20 cellular contexts compared by ENCODE assay signal in the genomic region with DNA sequence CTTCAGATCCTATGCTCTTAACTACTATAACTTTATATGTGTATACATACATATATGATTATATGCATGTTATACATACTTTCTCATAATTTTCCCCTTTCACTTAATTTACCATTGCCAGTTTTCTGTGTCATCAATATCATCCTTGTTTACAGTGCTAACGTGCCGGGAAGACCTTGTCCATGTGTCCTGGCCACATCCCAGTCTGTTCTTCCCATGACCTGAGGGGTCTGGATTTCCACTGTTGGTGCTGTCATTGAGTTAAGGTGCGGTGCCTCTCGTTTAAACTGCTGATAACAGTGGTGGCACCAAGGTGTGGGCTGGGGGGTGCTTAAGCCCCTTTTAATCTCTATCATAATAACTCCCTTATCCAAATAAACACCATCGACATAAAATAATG. TPM values are rescaled to one million over a fixed set of nuclear protein-coding genes. Genes with fewer than 3 reads are reported as not detected.
DNase-seq lines count a peak whose midpoint lies in the region; ATAC-seq, FAIRE-seq and TF ChIP-seq lines count a peak whose summit lies in the region.
"Had no signal": no experiment of that assay in that cellular context is flagged by ENCODE, and none has a peak within 500 bp of the region (broad histone marks: within the 10 kb centered on the region; RNA-seq: fewer than 3 reads in every experiment).

No MANE protein-coding gene starts in this region.

- DNase-seq in HepG2 (ENCODE audit: low spot score) (no peak), right lobe of liver (no peak), epithelial cell of prostate (ENCODE audit: low read depth, low spot score) (no peak), psoas muscle (no peak), NCI-H1417 (lab: John Stamatoyannopoulos, UW) (no peak), DMS53 (lab: John Stamatoyannopoulos, UW) (no peak)
- DNase-seq in effector memory CD4-positive, alpha-beta T cell, result no peak
- DNase-seq: activated CD4-positive, CD25-positive, alpha-beta regulatory T cell treated with anti-CD3 and anti-CD28 coated beads, Interleukin-2, amount 50 U/mL, for 72 hours; Caco-2; central memory CD4-positive, alpha-beta T cell; EL; immature natural killer cell; mesenchymal stem cell; NCI-H1694; NCI-H82; PC-3; stimulated activated CD4-positive, alpha-beta T cell treated with anti-CD3 and anti-CD28 coated beads, Interleukin-12 subunit alpha, Interleukin-12 subunit beta, amount 100 ng/mL, for 4 hours; T1000 had no signal

- intact Hi-C loops in HepG2 (cut with micrococcal nuclease; ENCODE audit: unreplicated experiment), result no loop called here
- intact Hi-C loops in right lobe of liver (cut with DNase I), result no loop called here
- intact Hi-C loops in psoas muscle (cut with DNase I), result loop anchor here (5.0 kb wide), 1 partner anchor 35 kb away; no protein-coding TSS in a partner anchor

- no peak for TF ChIP-seq RAD21 in HepG2 (CRISPR knock-in tag; IDR thresholded peaks at IDR 0.05)

- CTCF ChIA-PET in HepG2 (lab: Yijun Ruan, JAX; ENCODE audit: low intra/inter-chr PET ratio, low total read pairs), result no interaction called here

- no peak for TF ChIP-seq EP300 in HepG2 (IDR thresholded peaks at IDR 0.05; ENCODE audit: low read depth in 2 of 2, low read length in 2 of 2)
- TF ChIP-seq EP300 in HepG2 (CRISPR knock-in tag; IDR thresholded peaks at IDR 0.05; ENCODE audit: borderline replicate concordance), result no peak

- POLR2A ChIA-PET in HepG2 (lab: Yijun Ruan, JAX), result interaction anchor here (1.4 to 2.0 kb wide), 2 partner anchors 10 to 12 kb away, joined by 5 to 6 read pairs; no protein-coding TSS in a partner anchor

- H3K36me3 ChIP-seq in HepG2 (replicated peaks in 1 of 2; ENCODE audit: control insufficient read depth in 1 of 2, insufficient read depth in 2 of 2, low read length in 2 of 2) (peaks cover 5 to 10% of the 10 kb centered on the region in 2 experiments; a peak in 3 of 5 replicates), right lobe of liver (no peaks in the 10 kb centered on the region), psoas muscle (ENCODE audit: insufficient read depth in 1 of 2, low read depth in 1 of 2) (no peaks in the 10 kb centered on the region)
- H3K36me3 ChIP-seq in effector memory CD4-positive, alpha-beta T cell (ENCODE audit: control insufficient read depth, insufficient read depth, low read length), result peaks cover 7% of the 10 kb centered on the region
- H3K36me3 ChIP-seq: thoracic aorta had no signal

- H3K4me2 ChIP-seq in HepG2 (ENCODE audit: low read depth, low read length), result no peak overlapping the region

- no peaks in the 10 kb centered on the region for H3K27me3 ChIP-seq in HepG2 (ENCODE audit: control insufficient read depth in 1 of 2, insufficient read depth in 2 of 2, low read length in 2 of 2)
- no peaks in the 10 kb centered on the region for H3K27me3 ChIP-seq in right lobe of liver
- H3K27me3 ChIP-seq in psoas muscle (ENCODE audit: insufficient read depth in 3 of 3, low read length in 2 of 3), result no peaks in the 10 kb centered on the region
- H3K27me3 ChIP-seq in effector memory CD4-positive, alpha-beta T cell (replicated peaks; ENCODE audit: control insufficient read depth, insufficient read depth, low read length, poor library complexity, severe bottlenecking), result no peaks in the 10 kb centered on the region

- H3K79me2 ChIP-seq in HepG2 (ENCODE audit: insufficient read depth, low read length), result no peaks in the 10 kb centered on the region

- in situ Hi-C loops in HepG2 (cut with HindIII; ENCODE audit: extremely low pct_ligation_motif_present, low pct_unique_long_range_greater_than_20kb), result no loop called here

- H3K4me1 ChIP-seq in HepG2 (ENCODE audit: insufficient read depth, low read length), result peaks cover 17% of the 10 kb centered on the region
- peaks cover 0 to 15% (median 5%) of the 10 kb centered on the region in 4 donors for H3K4me1 ChIP-seq in right lobe of liver
- peaks cover 23% of the 10 kb centered on the region for H3K4me1 ChIP-seq in psoas muscle
- H3K4me1 ChIP-seq in effector memory CD4-positive, alpha-beta T cell (ENCODE audit: control insufficient read depth, insufficient read depth, low read length, poor library complexity, severe bottlenecking), result no peaks in the 10 kb centered on the region

- no peak for ATAC-seq in HepG2
- ATAC-seq in right lobe of liver, result no peak
- no peak for ATAC-seq in psoas muscle
- ATAC-seq: activated T-helper 17 cell treated with anti-CD3 and anti-CD28 coated beads, Interleukin-2, amount 50 U/mL, for 72 hours had no signal

- H3K4me3 ChIP-seq in HepG2 (replicated peaks in 1 of 3; ENCODE audit: insufficient read depth in 1 of 3, low read depth in 2 of 3, low read length in 3 of 3) (no peak overlapping the region), right lobe of liver (no peak overlapping the region), psoas muscle (peak overlapping the region; percentile 23)
- H3K4me3 ChIP-seq in effector memory CD4-positive, alpha-beta T cell (ENCODE audit: insufficient read depth, low read depth, low read length, poor library complexity, severe bottlenecking), result no peak overlapping the region

- FAIRE-seq in HepG2 (lab: Jason Lieb, UNC), result no peak

- H3K27ac ChIP-seq in HepG2 (ENCODE audit: extremely low read length, insufficient read depth, low read length) (no peak overlapping the region), right lobe of liver (peak overlapping the region in 1 of 3 donors; percentile 22), epithelial cell of prostate (peak overlapping the region; percentile 35), psoas muscle (peak overlapping the region; percentile 5)
- H3K27ac ChIP-seq in effector memory CD4-positive, alpha-beta T cell (ENCODE audit: insufficient read depth, low read length, poor library complexity, severe bottlenecking), result no peak overlapping the region

- 92% methylated on average over 5 of the region's 5 CpGs for WGBS in HepG2 (ENCODE audit: low lambda C conversion rate)
- WGBS in right lobe of liver (ENCODE audit: insufficient coverage, low coverage, low lambda C conversion rate, missing lambda C conversion rate), result 47% methylated on average over 5 of the region's 5 CpGs
- 47 to 68% (median 54%) methylated on average over 5 of the region's 5 CpGs for WGBS in psoas muscle, 3 donors

- no peak for TF ChIP-seq CTCF in HepG2 (CRISPR knock-in tag; IDR thresholded peaks at IDR 0.05)
- TF ChIP-seq CTCF in right lobe of liver (IDR thresholded peaks at IDR 0.05), result no peak
- no peak for TF ChIP-seq CTCF in psoas muscle (IDR thresholded peaks at IDR 0.05)

- no peaks in the 10 kb centered on the region for H3K9me3 ChIP-seq in HepG2 (ENCODE audit: low read length)
- no peaks in the 10 kb centered on the region for H3K9me3 ChIP-seq in right lobe of liver
- H3K9me3 ChIP-seq in psoas muscle, result no peaks in the 10 kb centered on the region
- no peaks in the 10 kb centered on the region for H3K9me3 ChIP-seq in effector memory CD4-positive, alpha-beta T cell (ENCODE audit: control insufficient read depth, low read length)
- H3K9me3 ChIP-seq: Caco-2, thoracic aorta had no signal

- no peak overlapping the region for H3K9ac ChIP-seq in HepG2 (ENCODE audit: insufficient read depth, low read depth, low read length)

- no peak overlapping the region for H2AFZ ChIP-seq in HepG2 (ENCODE audit: low read length)

- TF ChIP-seq POLR2A in HepG2 (IDR thresholded peaks at IDR 0.05; ENCODE audit: insufficient read depth in 1 of 2, low read depth in 2 of 2, low read length in 2 of 2) (no peak), right lobe of liver (IDR thresholded peaks at IDR 0.05) (no peak)

- BruUV-seq in HepG2 (replicated peaks; lab: Mats Ljungman, UMichigan), result no TSS peak

- no peaks in the 10 kb centered on the region; the same call in 1 of the 2 replicates for H4K20me1 ChIP-seq in HepG2 (ENCODE audit: insufficient read depth, low read length)

RNA-seq across cellular contexts. Expression of a gene that starts 8.5 kb away (rescaled TPM):
- total RNA-seq in HepG2 (2016; rRNA removed; fragmentation: Illumina TruSeq; extraction: Trizol) (0.87 and 1.2 TPM in 2 replicates), right lobe of liver (10 to 100 TPM in 3 of 6 experiments, 1 to 10 TPM in 3; 2.0 to 43.3 (median 16.6) TPM), psoas muscle (1 to 10 TPM; 1.6 to 3.2 (median 1.9) TPM)
- total RNA-seq in HepG2 (2016; cell fraction: cytosol; rRNA removed; fragmentation: Illumina TruSeq; extraction: Trizol; ENCODE audit: low read depth), result 0.79 and 0.91 TPM in 2 replicates
- 0.89 and 1.1 TPM in 2 replicates for total RNA-seq in HepG2 (2016; cell fraction: insoluble cytoplasmic fraction; rRNA removed; fragmentation: Illumina TruSeq; extraction: Trizol)
- 0.48 and 0.93 TPM in 2 replicates for total RNA-seq in HepG2 (2016; cell fraction: membrane; rRNA removed; fragmentation: Illumina TruSeq; extraction: Trizol)
- total RNA-seq in HepG2 (2016; cell fraction: nucleus; rRNA removed; fragmentation: Illumina TruSeq; extraction: Trizol), result 0.66 and 0.81 TPM in 2 replicates
- polyA plus RNA-seq in HepG2 (2011; rRNA removed) (2.4 and 2.9 TPM in 2 replicates), psoas muscle (10 to 100 TPM in 1 of 3 donors, 1 to 10 TPM in 2; 1.9 to 10.5 (median 2.2) TPM)
- polyA plus RNA-seq in HepG2 (2011; cell fraction: cytosol; rRNA removed), result 2.5 and 3.1 TPM in 2 replicates
- polyA plus RNA-seq in HepG2 (2011; cell fraction: nucleus; rRNA removed), result 6.1 and 6.2 TPM in 2 replicates
- 2.1 and 4.3 TPM in 2 replicates for polyA plus RNA-seq in HepG2 (2012)
- 0.62 and 0.94 TPM in 2 replicates for polyA plus RNA-seq in HepG2 (2016; cell fraction: cytosol; fragmentation: Illumina TruSeq; extraction: Trizol; ENCODE audit: low read depth)
- polyA plus RNA-seq in HepG2 (2016; cell fraction: insoluble cytoplasmic fraction; fragmentation: Illumina TruSeq; extraction: Trizol; ENCODE audit: low read depth), result 0.67 and 0.96 TPM in 2 replicates
- 0.65 and 0.68 TPM in 2 replicates for polyA plus RNA-seq in HepG2 (2016; cell fraction: membrane; fragmentation: Illumina TruSeq; extraction: Trizol; ENCODE audit: low read depth)
- 1.5 and 1.6 TPM in 2 replicates for polyA plus RNA-seq in HepG2 (2016; cell fraction: nucleus; fragmentation: Illumina TruSeq; extraction: Trizol; ENCODE audit: insufficient read depth, low read depth)
- 0.42 and 0.92 TPM in 2 replicates for polyA minus RNA-seq in HepG2 (2011; rRNA and poly(A)+ RNA removed; ENCODE audit: low replicate concordance)
- 0.62 and 0.89 TPM in 2 replicates for polyA minus RNA-seq in HepG2 (2011; cell fraction: cytosol; rRNA and poly(A)+ RNA removed)
- polyA minus RNA-seq in HepG2 (2011; cell fraction: nucleus; rRNA and poly(A)+ RNA removed), result 0.37 and 0.64 TPM in 2 replicates

RNA-seq across cellular contexts. Expression of a gene that starts 55.4 kb away (rescaled TPM):
- total RNA-seq in HepG2 (2016; rRNA removed; fragmentation: Illumina TruSeq; extraction: Trizol), result 119 and 188 TPM in 2 replicates
- total RNA-seq in HepG2 (2016; cell fraction: cytosol; rRNA removed; fragmentation: Illumina TruSeq; extraction: Trizol; ENCODE audit: low read depth), result 32.5 and 44.9 TPM in 2 replicates
- 120 and 187 TPM in 2 replicates for total RNA-seq in HepG2 (2016; cell fraction: insoluble cytoplasmic fraction; rRNA removed; fragmentation: Illumina TruSeq; extraction: Trizol)
- total RNA-seq in HepG2 (2016; cell fraction: membrane; rRNA removed; fragmentation: Illumina TruSeq; extraction: Trizol), result 119 and 132 TPM in 2 replicates
- 70.0 and 93.2 TPM in 2 replicates for total RNA-seq in HepG2 (2016; cell fraction: nucleus; rRNA removed; fragmentation: Illumina TruSeq; extraction: Trizol)
- polyA plus RNA-seq in HepG2 (2011; rRNA removed), result 436 and 468 TPM in 2 replicates
- 445 and 560 TPM in 2 replicates for polyA plus RNA-seq in HepG2 (2011; cell fraction: cytosol; rRNA removed)
- 139 and 210 TPM in 2 replicates for polyA plus RNA-seq in HepG2 (2011; cell fraction: nucleus; rRNA removed)
- 286 and 329 TPM in 2 replicates for polyA plus RNA-seq in HepG2 (2012)
- 115 and 137 TPM in 2 replicates for polyA plus RNA-seq in HepG2 (2016; cell fraction: cytosol; fragmentation: Illumina TruSeq; extraction: Trizol; ENCODE audit: low read depth)
- polyA plus RNA-seq in HepG2 (2016; cell fraction: insoluble cytoplasmic fraction; fragmentation: Illumina TruSeq; extraction: Trizol; ENCODE audit: low read depth), result 594 and 645 TPM in 2 replicates
- polyA plus RNA-seq in HepG2 (2016; cell fraction: membrane; fragmentation: Illumina TruSeq; extraction: Trizol; ENCODE audit: low read depth), result 321 and 333 TPM in 2 replicates
- 249 and 270 TPM in 2 replicates for polyA plus RNA-seq in HepG2 (2016; cell fraction: nucleus; fragmentation: Illumina TruSeq; extraction: Trizol; ENCODE audit: insufficient read depth, low read depth)
- 241 and 466 TPM in 2 replicates for polyA minus RNA-seq in HepG2 (2011; rRNA and poly(A)+ RNA removed; ENCODE audit: low replicate concordance)
- polyA minus RNA-seq in HepG2 (2011; cell fraction: cytosol; rRNA and poly(A)+ RNA removed), result 119 and 130 TPM in 2 replicates
- polyA minus RNA-seq in HepG2 (2011; cell fraction: nucleus; rRNA and poly(A)+ RNA removed), result 63.7 and 102 TPM in 2 replicates
- 10 to 100 TPM; 56.9 to 86.9 (median 63.4) TPM for total RNA-seq in right lobe of liver
- total RNA-seq in psoas muscle, result 100 to 1,000 TPM in 2 of 4 donors, 10 to 100 TPM in 2; 78.4 to 166 (median 98.2) TPM
- polyA plus RNA-seq in psoas muscle, result 100 to 1,000 TPM in 2 of 3 donors, 10 to 100 TPM in 1; 86.8 to 503 (median 141) TPM

Comparison
In these comparisons a context has a peak if more than half of its experiments do, and no peak if none do; other contexts are left out.
1. H3K27ac ChIP-seq: peak in epithelial cell of prostate (single experiment) and psoas muscle (single experiment); none in HepG2 (single experiment) and effector memory CD4-positive, alpha-beta T cell (single experiment).
2. intact Hi-C loops: an anchor here in psoas muscle (5.0 kb wide); none called in HepG2 and right lobe of liver.